Comparison of ENCODE assay signal across 2 cellular contexts in the genomic region with DNA sequence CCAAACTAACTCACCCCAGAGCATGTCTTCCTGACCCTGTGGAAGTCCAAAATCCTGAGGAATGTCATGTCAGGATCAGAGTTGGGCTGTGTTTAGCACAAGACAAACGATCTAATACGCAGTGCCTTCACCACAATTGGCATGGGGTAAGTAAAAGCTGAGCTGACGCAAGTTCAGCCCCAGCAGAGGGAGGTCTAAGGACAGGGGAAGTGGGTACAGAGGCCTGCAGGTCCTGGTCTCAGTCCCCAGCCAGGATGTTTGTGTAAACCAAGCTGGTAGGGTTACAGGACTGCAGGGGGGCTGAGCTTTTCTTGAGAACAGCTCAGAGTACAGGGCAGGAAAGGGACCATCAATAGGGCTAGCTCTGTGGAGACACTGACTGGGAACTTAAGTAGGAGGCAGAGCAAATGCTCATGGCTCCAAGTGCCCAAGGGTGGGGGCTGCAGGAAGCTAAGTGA.
TF ChIP-seq lines count a peak whose summit lies in the region.

No MANE protein-coding gene starts in this region.

TF ChIP-seq in GM23338, 12 proteins besides CTCF, POLR2A, EP300 and RAD21 (continues in another document):
- TF ChIP-seq ZNF331 (CRISPR knock-in tag; IDR thresholded peaks at IDR 0.05; ENCODE audit: low read depth) (no peak), ZNF462 (CRISPR knock-in tag; IDR thresholded peaks at IDR 0.05) (no peak), CREB1 (CRISPR knock-in tag; IDR thresholded peaks at IDR 0.05; ENCODE audit: low read depth) (no peak), ZNF114 (CRISPR knock-in tag; IDR thresholded peaks at IDR 0.05) (no peak), JUNB (IDR thresholded peaks at IDR 0.05; ENCODE audit: unreplicated experiment) (no peak), EZH2 (IDR thresholded peaks at IDR 0.05; ENCODE audit: low read depth, unreplicated experiment) (no peak), POLR2AphosphoS5 (IDR thresholded peaks at IDR 0.05; ENCODE audit: low read depth) (no peak), NANOG (IDR thresholded peaks at IDR 0.05; ENCODE audit: borderline replicate concordance) (no peak), EZH2phosphoT487 (IDR thresholded peaks at IDR 0.05; ENCODE audit: unreplicated experiment) (no peak)
- TF ChIP-seq, protein P1, sequence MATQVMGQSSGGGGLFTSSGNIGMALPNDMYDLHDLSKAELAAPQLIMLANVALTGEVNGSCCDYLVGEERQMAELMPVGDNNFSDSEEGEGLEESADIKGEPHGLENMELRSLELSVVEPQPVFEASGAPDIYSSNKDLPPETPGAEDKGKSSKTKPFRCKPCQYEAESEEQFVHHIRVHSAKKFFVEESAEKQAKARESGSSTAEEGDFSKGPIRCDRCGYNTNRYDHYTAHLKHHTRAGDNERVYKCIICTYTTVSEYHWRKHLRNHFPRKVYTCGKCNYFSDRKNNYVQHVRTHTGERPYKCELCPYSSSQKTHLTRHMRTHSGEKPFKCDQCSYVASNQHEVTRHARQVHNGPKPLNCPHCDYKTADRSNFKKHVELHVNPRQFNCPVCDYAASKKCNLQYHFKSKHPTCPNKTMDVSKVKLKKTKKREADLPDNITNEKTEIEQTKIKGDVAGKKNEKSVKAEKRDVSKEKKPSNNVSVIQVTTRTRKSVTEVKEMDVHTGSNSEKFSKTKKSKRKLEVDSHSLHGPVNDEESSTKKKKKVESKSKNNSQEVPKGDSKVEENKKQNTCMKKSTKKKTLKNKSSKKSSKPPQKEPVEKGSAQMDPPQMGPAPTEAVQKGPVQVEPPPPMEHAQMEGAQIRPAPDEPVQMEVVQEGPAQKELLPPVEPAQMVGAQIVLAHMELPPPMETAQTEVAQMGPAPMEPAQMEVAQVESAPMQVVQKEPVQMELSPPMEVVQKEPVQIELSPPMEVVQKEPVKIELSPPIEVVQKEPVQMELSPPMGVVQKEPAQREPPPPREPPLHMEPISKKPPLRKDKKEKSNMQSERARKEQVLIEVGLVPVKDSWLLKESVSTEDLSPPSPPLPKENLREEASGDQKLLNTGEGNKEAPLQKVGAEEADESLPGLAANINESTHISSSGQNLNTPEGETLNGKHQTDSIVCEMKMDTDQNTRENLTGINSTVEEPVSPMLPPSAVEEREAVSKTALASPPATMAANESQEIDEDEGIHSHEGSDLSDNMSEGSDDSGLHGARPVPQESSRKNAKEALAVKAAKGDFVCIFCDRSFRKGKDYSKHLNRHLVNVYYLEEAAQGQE (IDR thresholded peaks at IDR 0.05; ENCODE audit: unreplicated experiment): no peak

TF ChIP-seq in H1, 55 proteins besides CTCF, POLR2A, EP300 and RAD21:
- TF ChIP-seq RBBP5 (IDR thresholded peaks at IDR 0.05; ENCODE audit: borderline replicate concordance, low read depth, low read length): no peak
- TF ChIP-seq ATF3 (IDR thresholded peaks at IDR 0.05; ENCODE audit: insufficient read depth, low read depth, low read length): no peak
- TF ChIP-seq NRF1 (IDR thresholded peaks at IDR 0.05; ENCODE audit: low read depth, low read length): no peak
- TF ChIP-seq KDM1A (IDR thresholded peaks at IDR 0.05; ENCODE audit: borderline replicate concordance, low read length): no peak
- no peak for TF ChIP-seq ZNF274 (IDR thresholded peaks at IDR 0.05; ENCODE audit: borderline replicate concordance, extremely low read depth, low read length)
- no peak for TF ChIP-seq NANOG (IDR thresholded peaks at IDR 0.05; ENCODE audit: insufficient read depth, low read depth, low read length, poor library complexity, severe bottlenecking)
- TF ChIP-seq FOSL1 (IDR thresholded peaks at IDR 0.05; ENCODE audit: insufficient read depth, low read depth, low read length): no peak
- TF ChIP-seq SP4 (IDR thresholded peaks at IDR 0.05; ENCODE audit: low read length): no peak
